10 cellular contexts compared by ENCODE assay signal in genomic region chr3:57758686-57759085, GRCh38. TPM values are rescaled to one million over a fixed set of nuclear protein-coding genes. Genes with fewer than 3 reads are reported as not detected.
A peak's percentile ranks its signal among the peaks of the same experiment; 100 is the strongest.
DNase-seq lines count a peak whose midpoint lies in the region; ATAC-seq and TF ChIP-seq lines count a peak whose summit lies in the region.
"Had no signal": no experiment of that assay in that cellular context is flagged by ENCODE, and none has a peak within 500 bp of the region (broad histone marks: within the 10 kb centered on the region; RNA-seq: fewer than 3 reads in every experiment).

No MANE protein-coding gene starts in this region.

- intact Hi-C loops in Caco-2 (cut with micrococcal nuclease; ENCODE audit: unreplicated experiment): loop anchor here (1.0 to 5.0 kb wide), 2 partner anchors 69 to 89 kb away; no protein-coding TSS in a partner anchor
- intact Hi-C loops in sciatic nerve (cut with DNase I): no loop called here
- intact Hi-C loops in lower leg skin (cut with DNase I; ENCODE audit: low total_unique reads): loop anchor here (5.0 kb wide), 1 partner anchor 66 kb away; the partner anchor contains the start of gene DENND6A

- WGBS in lower leg skin, 2 donors: 45 to 51% methylated on average over 2 of the region's 2 CpGs

- H3K4me3 Mint-ChIP-seq in Caco-2 (ENCODE audit: unreplicated experiment) (peak overlapping the region; percentile 95), nephron progenitor cell (peak overlapping the region; percentile 98)

- no peak overlapping the region for H3K27ac ChIP-seq in duodenal mucosa (ENCODE audit: low read depth, low read length)

- H3K4me1 ChIP-seq in Caco-2: peaks cover 3% of the 10 kb centered on the region; the same call in 1 of the 2 replicates
- peaks cover 14 to 26% of the 10 kb centered on the region in 2 donors for H3K4me1 ChIP-seq in duodenal mucosa (ENCODE audit: control insufficient read depth in 1 of 2, insufficient read depth in 2 of 2, low read length in 2 of 2)

- TF ChIP-seq CTCF in Caco-2 (IDR thresholded peaks at IDR 0.05; ENCODE audit: insufficient read depth in 1 of 2, low read depth in 1 of 2, low read length in 1 of 2, severe bottlenecking in 1 of 2, unreplicated experiment in 1 of 2): no peak
- TF ChIP-seq CTCF in NB4 (IDR thresholded peaks at IDR 0.05; ENCODE audit: low read depth, low read length): no peak
- no peak for TF ChIP-seq CTCF in nephron progenitor cell (IDR thresholded peaks at IDR 0.05)
- no peak for TF ChIP-seq CTCF in lower leg skin (IDR thresholded peaks at IDR 0.05)

- H3K27me3 Mint-ChIP-seq in Caco-2 (ENCODE audit: insufficient read depth, unreplicated experiment): no peaks in the 10 kb centered on the region
- no peaks in the 10 kb centered on the region for H3K27me3 Mint-ChIP-seq in nephron progenitor cell (ENCODE audit: low read depth, poor library complexity)

- TF ChIP-seq POLR2A in NB4 (IDR thresholded peaks at IDR 0.05; ENCODE audit: extremely low read depth, insufficient read length): no peak
- TF ChIP-seq POLR2A in lower leg skin (IDR thresholded peaks at IDR 0.05): no peak

- no peaks in the 10 kb centered on the region for H3K9me3 Mint-ChIP-seq in Caco-2 (ENCODE audit: unreplicated experiment)
- H3K9me3 Mint-ChIP-seq in nephron progenitor cell: no peaks in the 10 kb centered on the region

- H3K36me3 ChIP-seq in Caco-2 (ENCODE audit: control insufficient read depth, insufficient read depth, low read length): 0 out of 2 replicates have a peak, but pooled peaks cover 1% of the 10 kb centered on the region
- peaks cover 0 to 9% of the 10 kb centered on the region in 2 donors for H3K36me3 ChIP-seq in duodenal mucosa (ENCODE audit: control insufficient read depth in 1 of 2, insufficient read depth in 2 of 2, low read length in 2 of 2)

- H3K9ac ChIP-seq in duodenal mucosa (ENCODE audit: low read depth in 1 of 2, low read length in 2 of 2): peak overlapping the region in 1 of 2 donors; percentile 84

- H3K9me3 ChIP-seq in Caco-2 (no peaks in the 10 kb centered on the region), duodenal mucosa (ENCODE audit: control insufficient read depth in 1 of 2, low read length in 2 of 2) (no peaks in the 10 kb centered on the region)

- H3K36me3 Mint-ChIP-seq in Caco-2 (ENCODE audit: insufficient read depth, unreplicated experiment): peaks cover 75% of the 10 kb centered on the region
- H3K36me3 Mint-ChIP-seq in nephron progenitor cell (ENCODE audit: low read depth): peaks cover 34% of the 10 kb centered on the region

- H3K27me3 ChIP-seq in Caco-2 (replicated peaks; ENCODE audit: control insufficient read depth, insufficient read depth, low read length) (no peaks in the 10 kb centered on the region), duodenal mucosa (ENCODE audit: control insufficient read depth in 1 of 2, insufficient read depth in 2 of 2, low read length in 2 of 2) (no peaks in the 10 kb centered on the region)

- no peak for ATAC-seq in sciatic nerve

- H3K4me1 Mint-ChIP-seq in Caco-2 (ENCODE audit: low read depth, unreplicated experiment): peaks cover 10% of the 10 kb centered on the region
- peaks cover 50% of the 10 kb centered on the region for H3K4me1 Mint-ChIP-seq in nephron progenitor cell

- CTCF ChIA-PET in Caco-2 (lab: Charles Lee): no interaction called here

- H3K27ac Mint-ChIP-seq in Caco-2 (ENCODE audit: unreplicated experiment) (no peak overlapping the region), nephron progenitor cell (no peak overlapping the region)

- DNase-seq in Caco-2 (no peak), NB4 (ENCODE audit: low read depth) (no peak), nephron progenitor cell (no peak), NCI-H446 treated with DMSO at 0.1 percent for 48 hours (lab: John Stamatoyannopoulos, UW) (no peak), sciatic nerve (ENCODE audit: low spot score) (no peak), lower leg skin (ENCODE audit: low spot score in 2 of 2) (no peak), iPS-NIHi7 (ENCODE audit: extremely low spot score) (no peak)
- DNase-seq: NCI-H69; stimulated activated CD4-positive, alpha-beta T cell treated with anti-CD3 and anti-CD28 coated beads, Interleukin-4, amount 100 ng/mL, for 4 hours had no signal

- POLR2A ChIA-PET in Caco-2 (lab: Charles Lee): interaction anchor here (0.6 to 0.7 kb wide), 2 partner anchors 44 to 66 kb away, joined by 3 read pairs; no protein-coding TSS in a partner anchor

- no peak overlapping the region for H3K4me3 ChIP-seq in Caco-2 (ENCODE audit: low read depth, low read length)
- peak overlapping the region; percentile 86 for H3K4me3 ChIP-seq in NB4 (ENCODE audit: low read depth, low read length)
- peak overlapping the region; percentile 88 to 89 for H3K4me3 ChIP-seq in duodenal mucosa (ENCODE audit: low read depth in 1 of 2, low read length in 2 of 2)
- H3K4me3 ChIP-seq in lower leg skin (ENCODE audit: low read depth, poor library complexity, severe bottlenecking): no peak overlapping the region

- no TSS peak for BruUV-seq in Caco-2 (replicated peaks; lab: Mats Ljungman, UMichigan)

RNA-seq across cellular contexts. Expression of gene SLMAP, which starts 2.6 kb away (rescaled TPM):
- total RNA-seq in Caco-2 (2022) (126 and 136 TPM in 2 replicates), sciatic nerve (111 TPM), lower leg skin (10 to 100 TPM; 49.5 to 56.0 (median 51.0) TPM)

Comparison
In these comparisons a context has a peak if more than half of its experiments do, and no peak if none do; other contexts are left out.
1. H3K4me3 ChIP-seq: peak in NB4 (single experiment) and duodenal mucosa (2 of 2); none in Caco-2 (single experiment) and lower leg skin (single experiment).